ENCODE assay signal across 21 cellular contexts in the genomic region with DNA sequence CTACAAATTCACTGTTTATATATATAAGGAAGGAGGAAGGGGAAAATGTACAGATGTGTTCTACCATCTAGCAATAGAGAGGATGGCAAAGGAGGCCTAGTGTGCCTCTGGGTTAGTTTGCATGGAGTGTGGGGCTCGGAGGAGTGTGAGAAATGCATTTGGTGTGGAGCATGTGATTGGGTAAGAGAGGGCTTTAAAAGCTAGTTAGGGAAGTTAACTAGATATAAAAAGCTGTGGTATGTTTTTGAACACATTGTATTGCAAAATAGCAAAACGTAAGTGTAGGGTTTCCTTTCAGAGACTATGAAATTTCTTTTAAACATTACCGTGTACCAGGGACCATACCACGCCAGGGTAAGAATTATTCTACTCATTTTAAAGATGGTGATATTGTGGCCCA. TPM values are rescaled to one million over a fixed set of nuclear protein-coding genes. Genes with fewer than 3 reads are reported as not detected.
DNase-seq lines count a peak whose midpoint lies in the region; ATAC-seq and TF ChIP-seq lines count a peak whose summit lies in the region.
"Had no signal": no experiment of that assay in that cellular context is flagged by ENCODE, and none has a peak within 500 bp of the region (broad histone marks: within the 10 kb centered on the region; RNA-seq: fewer than 3 reads in every experiment).

No MANE protein-coding gene starts in this region.

- TF ChIP-seq CTCF in fibroblast of villous mesenchyme (IDR thresholded peaks at IDR 0.05; ENCODE audit: insufficient read depth, low read depth, low read length): no peak

- no peak for ATAC-seq in GM19455 (IDR thresholded peaks at IDR 0.05; ENCODE audit: unreplicated experiment)
- ATAC-seq: PC-3 had no signal

- H3K4me3 ChIP-seq in fibroblast of villous mesenchyme (ENCODE audit: low read depth, low read length): no peak overlapping the region
- H3K4me3 ChIP-seq: GM12878 had no signal

- DNase-seq in EH (ENCODE audit: low read depth): peak; percentile 25
- peak; percentile 96 for DNase-seq in MV-4-11 (lab: John Stamatoyannopoulos, UW)
- peak; percentile 90 for DNase-seq in SIG-M5 treated with dmso at 0.1 percent for 504 hours (lab: John Stamatoyannopoulos, UW; ENCODE audit: unreplicated experiment)
- DNase-seq in fibroblast of villous mesenchyme (ENCODE audit: low read depth): peak; percentile 34
- no peak for DNase-seq in NCI-H510A treated with DMSO at 0.1 percent for 48 hours (lab: John Stamatoyannopoulos, UW)
- no peak for DNase-seq in NCI-H526 (lab: John Stamatoyannopoulos, UW)
- no peak for DNase-seq in NCI-H2107 (lab: John Stamatoyannopoulos, UW)
- DNase-seq: 8988T; BE2C; Caco-2; CD4-positive, alpha-beta T cell; EL; NCI-H1048; NCI-H1436 treated with DMSO at 0.1 percent for 48 hours; NCI-H2171 treated with DMSO at 0.1 percent for 48 hours; NCI-H446; PC-3; RPMI8226; SHP77 treated with DMSO at 0.1 percent for 48 hours had no signal

RNA-seq across cellular contexts. Expression of gene STXBP6, which starts 53.3 kb away (rescaled TPM):
- total RNA-seq in fibroblast of villous mesenchyme: 2.9 and 4.7 TPM in 2 replicates
- total RNA-seq: CD4-positive, alpha-beta T cell had no signal

Comparison
In these comparisons a context has a peak if more than half of its experiments do, and no peak if none do; other contexts are left out.
1. DNase-seq: peak in EH (single experiment), MV-4-11 (single experiment), SIG-M5 treated with dmso at 0.1 percent for 504 hours (single experiment) and fibroblast of villous mesenchyme (single experiment); none in NCI-H510A treated with DMSO at 0.1 percent for 48 hours (single experiment), NCI-H526 (0 of 2) and NCI-H2107 (single experiment).